In the genomic region with DNA sequence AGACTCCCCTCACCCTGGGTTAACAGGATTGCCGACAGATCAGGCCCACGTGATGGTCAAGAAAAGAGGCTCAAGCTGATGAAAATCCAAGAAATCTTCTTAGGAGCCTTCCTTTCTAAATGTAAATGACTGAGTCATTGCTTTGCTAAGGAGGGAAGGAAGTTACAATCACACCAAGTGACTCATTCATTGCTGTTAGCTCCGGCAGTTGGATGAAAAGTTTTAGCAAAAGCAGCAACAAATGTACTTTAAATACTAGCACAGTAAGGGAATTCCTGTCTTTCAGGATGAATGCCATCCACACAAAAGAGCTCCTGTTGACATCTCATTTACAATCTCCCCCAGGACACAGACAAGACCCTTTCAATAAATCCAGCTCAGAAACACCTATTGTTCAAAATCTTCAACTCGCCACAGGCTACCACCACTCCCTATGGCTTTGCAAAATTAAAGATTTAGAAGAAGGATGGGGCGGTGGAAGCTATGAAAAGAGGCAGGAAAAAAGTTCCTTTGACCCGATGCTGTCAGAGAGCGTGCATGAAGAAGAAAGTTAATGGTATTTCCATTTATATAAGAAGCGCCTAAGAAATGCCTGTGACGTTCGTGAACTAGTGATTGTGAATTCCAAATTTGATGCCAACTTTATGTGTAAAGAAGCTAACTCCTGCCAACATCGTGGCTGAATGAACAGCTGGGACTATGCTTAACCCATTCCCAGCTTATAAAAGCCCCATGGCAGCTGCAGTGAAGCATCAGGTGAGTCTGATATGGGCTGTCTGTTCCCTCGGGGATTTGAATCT, we compare ENCODE assay signal across 1 cellular context.
TF ChIP-seq lines count a peak whose summit lies in the region.

No MANE protein-coding gene starts in this region.

TF ChIP-seq in A549, 52 proteins besides CTCF, POLR2A, EP300 and RAD21 (continued from another document):
- TF ChIP-seq, protein P1, sequence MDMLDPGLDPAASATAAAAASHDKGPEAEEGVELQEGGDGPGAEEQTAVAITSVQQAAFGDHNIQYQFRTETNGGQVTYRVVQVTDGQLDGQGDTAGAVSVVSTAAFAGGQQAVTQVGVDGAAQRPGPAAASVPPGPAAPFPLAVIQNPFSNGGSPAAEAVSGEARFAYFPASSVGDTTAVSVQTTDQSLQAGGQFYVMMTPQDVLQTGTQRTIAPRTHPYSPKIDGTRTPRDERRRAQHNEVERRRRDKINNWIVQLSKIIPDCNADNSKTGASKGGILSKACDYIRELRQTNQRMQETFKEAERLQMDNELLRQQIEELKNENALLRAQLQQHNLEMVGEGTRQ (IDR thresholded peaks at IDR 0.05) = peak; percentile 88
- no peak for TF ChIP-seq ZFP36 (IDR thresholded peaks at IDR 0.05; ENCODE audit: borderline replicate concordance, partially characterized antibody)
- TF ChIP-seq POLR2AphosphoS2 (conservative IDR thresholded peaks at IDR 0.05; ENCODE audit: low read length) = no peak
- no peak for TF ChIP-seq CBX2 (IDR thresholded peaks at IDR 0.05; ENCODE audit: borderline replicate concordance, low read depth)
- no peak for TF ChIP-seq CHD2 (IDR thresholded peaks at IDR 0.05; ENCODE audit: low read length, partially characterized antibody)
- peak; percentile 94 for TF ChIP-seq FOSB (CRISPR knock-in tag; IDR thresholded peaks at IDR 0.05)
- TF ChIP-seq EHF (CRISPR knock-in tag; IDR thresholded peaks at IDR 0.05) = peak; percentile 68; the same call in 1 of the 2 replicates
- TF ChIP-seq HDAC2 (IDR thresholded peaks at IDR 0.05) = no peak
- peak; percentile 58; the same call in 1 of the 2 replicates for TF ChIP-seq HOXB5 (CRISPR knock-in tag; IDR thresholded peaks at IDR 0.05)
- TF ChIP-seq MYC (IDR thresholded peaks at IDR 0.05; ENCODE audit: borderline replicate concordance, low read length) = no peak
- TF ChIP-seq NPAS2 (CRISPR knock-in tag; IDR thresholded peaks at IDR 0.05; ENCODE audit: borderline replicate concordance) = no peak
- peak; percentile 88 for TF ChIP-seq JUNB (IDR thresholded peaks at IDR 0.05)
- TF ChIP-seq TFCP2L1 (CRISPR knock-in tag; IDR thresholded peaks at IDR 0.05) = peak; percentile 95
- TF ChIP-seq, protein P2, sequence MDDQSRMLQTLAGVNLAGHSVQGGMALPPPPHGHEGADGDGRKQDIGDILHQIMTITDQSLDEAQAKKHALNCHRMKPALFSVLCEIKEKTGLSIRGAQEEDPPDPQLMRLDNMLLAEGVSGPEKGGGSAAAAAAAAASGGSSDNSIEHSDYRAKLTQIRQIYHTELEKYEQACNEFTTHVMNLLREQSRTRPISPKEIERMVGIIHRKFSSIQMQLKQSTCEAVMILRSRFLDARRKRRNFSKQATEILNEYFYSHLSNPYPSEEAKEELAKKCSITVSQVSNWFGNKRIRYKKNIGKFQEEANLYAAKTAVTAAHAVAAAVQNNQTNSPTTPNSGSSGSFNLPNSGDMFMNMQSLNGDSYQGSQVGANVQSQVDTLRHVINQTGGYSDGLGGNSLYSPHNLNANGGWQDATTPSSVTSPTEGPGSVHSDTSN (IDR thresholded peaks at IDR 0.05) = no peak
- peak; percentile 91 for TF ChIP-seq MAFK (IDR thresholded peaks at IDR 0.05; ENCODE audit: partially characterized antibody)
- no peak for TF ChIP-seq KDM1A (IDR thresholded peaks at IDR 0.05; ENCODE audit: low read depth)
- peak in 1 of 2 experiments; percentile 70; a peak in 3 of 5 replicates for TF ChIP-seq JUN (IDR thresholded peaks at IDR 0.05)
- no peak for TF ChIP-seq ZC3H11A (IDR thresholded peaks at IDR 0.05)
- TF ChIP-seq BHLHE40 (IDR thresholded peaks at IDR 0.05; ENCODE audit: low read depth, low read length) = no peak
- no peak; the same call in none of the 2 replicates for TF ChIP-seq HOXB13 (CRISPR knock-in tag; IDR thresholded peaks at IDR 0.05; ENCODE audit: low read depth)
- TF ChIP-seq CBX8 (IDR thresholded peaks at IDR 0.05) = no peak
- no peak for TF ChIP-seq NR3C1 (IDR thresholded peaks at IDR 0.05)
- TF ChIP-seq, protein P3, sequence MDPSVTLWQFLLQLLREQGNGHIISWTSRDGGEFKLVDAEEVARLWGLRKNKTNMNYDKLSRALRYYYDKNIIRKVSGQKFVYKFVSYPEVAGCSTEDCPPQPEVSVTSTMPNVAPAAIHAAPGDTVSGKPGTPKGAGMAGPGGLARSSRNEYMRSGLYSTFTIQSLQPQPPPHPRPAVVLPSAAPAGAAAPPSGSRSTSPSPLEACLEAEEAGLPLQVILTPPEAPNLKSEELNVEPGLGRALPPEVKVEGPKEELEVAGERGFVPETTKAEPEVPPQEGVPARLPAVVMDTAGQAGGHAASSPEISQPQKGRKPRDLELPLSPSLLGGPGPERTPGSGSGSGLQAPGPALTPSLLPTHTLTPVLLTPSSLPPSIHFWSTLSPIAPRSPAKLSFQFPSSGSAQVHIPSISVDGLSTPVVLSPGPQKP (IDR thresholded peaks at IDR 0.05; ENCODE audit: low read depth, low read length) = no peak
- TF ChIP-seq, protein P4, sequence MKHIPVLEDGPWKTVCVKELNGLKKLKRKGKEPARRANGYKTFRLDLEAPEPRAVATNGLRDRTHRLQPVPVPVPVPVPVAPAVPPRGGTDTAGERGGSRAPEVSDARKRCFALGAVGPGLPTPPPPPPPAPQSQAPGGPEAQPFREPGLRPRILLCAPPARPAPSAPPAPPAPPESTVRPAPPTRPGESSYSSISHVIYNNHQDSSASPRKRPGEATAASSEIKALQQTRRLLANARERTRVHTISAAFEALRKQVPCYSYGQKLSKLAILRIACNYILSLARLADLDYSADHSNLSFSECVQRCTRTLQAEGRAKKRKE (CRISPR knock-in tag; IDR thresholded peaks at IDR 0.05; ENCODE audit: low read depth) = peak; percentile 83; the same call in 1 of the 2 replicates
- TF ChIP-seq ZNF302 (CRISPR knock-in tag; IDR thresholded peaks at IDR 0.05) = peak; percentile 50; the same call in 1 of the 2 replicates
- TF ChIP-seq, protein P5, sequence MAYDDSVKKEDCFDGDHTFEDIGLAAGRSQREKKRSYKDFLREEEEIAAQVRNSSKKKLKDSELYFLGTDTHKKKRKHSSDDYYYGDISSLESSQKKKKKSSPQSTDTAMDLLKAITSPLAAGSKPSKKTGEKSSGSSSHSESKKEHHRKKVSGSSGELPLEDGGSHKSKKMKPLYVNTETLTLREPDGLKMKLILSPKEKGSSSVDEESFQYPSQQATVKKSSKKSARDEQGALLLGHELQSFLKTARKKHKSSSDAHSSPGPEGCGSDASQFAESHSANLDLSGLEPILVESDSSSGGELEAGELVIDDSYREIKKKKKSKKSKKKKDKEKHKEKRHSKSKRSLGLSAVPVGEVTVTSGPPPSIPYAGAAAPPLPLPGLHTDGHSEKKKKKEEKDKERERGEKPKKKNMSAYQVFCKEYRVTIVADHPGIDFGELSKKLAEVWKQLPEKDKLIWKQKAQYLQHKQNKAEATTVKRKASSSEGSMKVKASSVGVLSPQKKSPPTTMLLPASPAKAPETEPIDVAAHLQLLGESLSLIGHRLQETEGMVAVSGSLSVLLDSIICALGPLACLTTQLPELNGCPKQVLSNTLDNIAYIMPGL (CRISPR knock-in tag; IDR thresholded peaks at IDR 0.05; ENCODE audit: borderline replicate concordance) = peak; percentile 51; the same call in 1 of the 2 replicates
- peak; percentile 91; the same call in 1 of the 2 replicates for TF ChIP-seq TP53 (CRISPR knock-in tag; IDR thresholded peaks at IDR 0.05)
- no peak for TF ChIP-seq ESRRA (IDR thresholded peaks at IDR 0.05; ENCODE audit: borderline replicate concordance, low read length)
- peak; percentile 84 for TF ChIP-seq HOXA7 (CRISPR knock-in tag; IDR thresholded peaks at IDR 0.05)
- no peak for TF ChIP-seq MAZ (IDR thresholded peaks at IDR 0.05; ENCODE audit: borderline replicate concordance, low read depth, low read length)
- TF ChIP-seq, protein P6, sequence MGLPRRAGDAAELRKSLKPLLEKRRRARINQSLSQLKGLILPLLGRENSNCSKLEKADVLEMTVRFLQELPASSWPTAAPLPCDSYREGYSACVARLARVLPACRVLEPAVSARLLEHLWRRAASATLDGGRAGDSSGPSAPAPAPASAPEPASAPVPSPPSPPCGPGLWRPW (IDR thresholded peaks at IDR 0.05) = no peak
- TF ChIP-seq RCOR1 (IDR thresholded peaks at IDR 0.05; ENCODE audit: low read depth, low read length) = no peak
- TF ChIP-seq PHF8 (IDR thresholded peaks at IDR 0.05; ENCODE audit: borderline replicate concordance, low read depth) = no peak
- no peak for TF ChIP-seq SREBF2 (IDR thresholded peaks at IDR 0.05)
- TF ChIP-seq GATA3 (IDR thresholded peaks at IDR 0.05; ENCODE audit: borderline replicate concordance) = peak; percentile 18; the same call in 1 of the 2 replicates
- peak; percentile 87 for TF ChIP-seq FOSL2 (IDR thresholded peaks at IDR 0.05)
- peak; percentile 98 for TF ChIP-seq FOSL2 (CRISPR knock-in tag; IDR thresholded peaks at IDR 0.05)
- 0 out of 2 replicates have a peak, but pooled peaks have one; percentile 14 for TF ChIP-seq ZSCAN20 (CRISPR knock-in tag; IDR thresholded peaks at IDR 0.05)
- TF ChIP-seq RFX5 (IDR thresholded peaks at IDR 0.05) = no peak
- no peak for TF ChIP-seq KDM5A (IDR thresholded peaks at IDR 0.05)
- no peak for TF ChIP-seq CHD4 (IDR thresholded peaks at IDR 0.05; ENCODE audit: borderline replicate concordance)
- TF ChIP-seq, protein P7, sequence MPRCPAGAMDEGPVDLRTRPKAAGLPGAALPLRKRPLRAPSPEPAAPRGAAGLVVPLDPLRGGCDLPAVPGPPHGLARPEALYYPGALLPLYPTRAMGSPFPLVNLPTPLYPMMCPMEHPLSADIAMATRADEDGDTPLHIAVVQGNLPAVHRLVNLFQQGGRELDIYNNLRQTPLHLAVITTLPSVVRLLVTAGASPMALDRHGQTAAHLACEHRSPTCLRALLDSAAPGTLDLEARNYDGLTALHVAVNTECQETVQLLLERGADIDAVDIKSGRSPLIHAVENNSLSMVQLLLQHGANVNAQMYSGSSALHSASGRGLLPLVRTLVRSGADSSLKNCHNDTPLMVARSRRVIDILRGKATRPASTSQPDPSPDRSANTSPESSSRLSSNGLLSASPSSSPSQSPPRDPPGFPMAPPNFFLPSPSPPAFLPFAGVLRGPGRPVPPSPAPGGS (IDR thresholded peaks at IDR 0.05) = no peak; the same call in 1 of the 3 replicates
- TF ChIP-seq, protein P8, sequence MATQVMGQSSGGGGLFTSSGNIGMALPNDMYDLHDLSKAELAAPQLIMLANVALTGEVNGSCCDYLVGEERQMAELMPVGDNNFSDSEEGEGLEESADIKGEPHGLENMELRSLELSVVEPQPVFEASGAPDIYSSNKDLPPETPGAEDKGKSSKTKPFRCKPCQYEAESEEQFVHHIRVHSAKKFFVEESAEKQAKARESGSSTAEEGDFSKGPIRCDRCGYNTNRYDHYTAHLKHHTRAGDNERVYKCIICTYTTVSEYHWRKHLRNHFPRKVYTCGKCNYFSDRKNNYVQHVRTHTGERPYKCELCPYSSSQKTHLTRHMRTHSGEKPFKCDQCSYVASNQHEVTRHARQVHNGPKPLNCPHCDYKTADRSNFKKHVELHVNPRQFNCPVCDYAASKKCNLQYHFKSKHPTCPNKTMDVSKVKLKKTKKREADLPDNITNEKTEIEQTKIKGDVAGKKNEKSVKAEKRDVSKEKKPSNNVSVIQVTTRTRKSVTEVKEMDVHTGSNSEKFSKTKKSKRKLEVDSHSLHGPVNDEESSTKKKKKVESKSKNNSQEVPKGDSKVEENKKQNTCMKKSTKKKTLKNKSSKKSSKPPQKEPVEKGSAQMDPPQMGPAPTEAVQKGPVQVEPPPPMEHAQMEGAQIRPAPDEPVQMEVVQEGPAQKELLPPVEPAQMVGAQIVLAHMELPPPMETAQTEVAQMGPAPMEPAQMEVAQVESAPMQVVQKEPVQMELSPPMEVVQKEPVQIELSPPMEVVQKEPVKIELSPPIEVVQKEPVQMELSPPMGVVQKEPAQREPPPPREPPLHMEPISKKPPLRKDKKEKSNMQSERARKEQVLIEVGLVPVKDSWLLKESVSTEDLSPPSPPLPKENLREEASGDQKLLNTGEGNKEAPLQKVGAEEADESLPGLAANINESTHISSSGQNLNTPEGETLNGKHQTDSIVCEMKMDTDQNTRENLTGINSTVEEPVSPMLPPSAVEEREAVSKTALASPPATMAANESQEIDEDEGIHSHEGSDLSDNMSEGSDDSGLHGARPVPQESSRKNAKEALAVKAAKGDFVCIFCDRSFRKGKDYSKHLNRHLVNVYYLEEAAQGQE (IDR thresholded peaks at IDR 0.05) = no peak; the same call in 1 of the 2 replicates
- no peak; the same call in 1 of the 2 replicates for TF ChIP-seq HEYL (CRISPR knock-in tag; IDR thresholded peaks at IDR 0.05)
